In the genomic region with DNA sequence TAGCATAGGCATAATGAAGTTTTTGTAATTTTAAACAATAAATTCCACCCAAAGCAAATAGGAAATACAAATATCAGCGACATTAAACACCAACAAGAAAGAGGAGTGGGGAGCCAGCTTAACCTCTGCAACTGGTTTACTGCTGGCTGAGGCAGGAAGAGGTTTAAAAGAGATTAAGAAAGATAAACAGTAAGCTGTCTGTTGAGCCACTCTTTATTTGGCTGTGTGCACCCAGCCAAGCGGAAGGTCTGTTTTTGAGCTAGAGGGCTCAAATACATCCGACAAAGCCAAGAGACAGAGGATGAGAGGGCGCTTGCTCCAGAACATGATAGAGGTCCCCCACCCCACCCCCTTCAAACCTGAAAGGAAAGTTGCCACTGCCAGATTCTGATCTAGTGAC, we compare ENCODE assay signal across 11 cellular contexts.
DNase-seq lines count a peak whose midpoint lies in the region; ATAC-seq and TF ChIP-seq lines count a peak whose summit lies in the region.
"Had no signal": no experiment of that assay in that cellular context is flagged by ENCODE, and none has a peak within 500 bp of the region (broad histone marks: within the 10 kb centered on the region; RNA-seq: fewer than 3 reads in every experiment).

No MANE protein-coding gene starts in this region.

- no peak for TF ChIP-seq CTCF in BE2C (IDR thresholded peaks at IDR 0.05; ENCODE audit: low read depth, low read length)
- TF ChIP-seq CTCF in IMR-90 (conservative IDR thresholded peaks at IDR 0.05; ENCODE audit: low read depth, low read length) = no peak
- no peak for TF ChIP-seq CTCF in PC-9 (conservative IDR thresholded peaks at IDR 0.05)

- no peak overlapping the region for H2BK15ac ChIP-seq in IMR-90 (ENCODE audit: low read depth, low read length)

- H3K4ac ChIP-seq in IMR-90 (ENCODE audit: low read depth, low read length) = no peak overlapping the region

- no peak overlapping the region for H3K9ac ChIP-seq in IMR-90 (ENCODE audit: low read depth, low read length)
- H3K9ac ChIP-seq: parathyroid adenoma had no signal

- H3K4me3 ChIP-seq in BE2C (ENCODE audit: low read depth, low read length) (peak overlapping the region; percentile 2; the same call in 1 of the 2 replicates), IMR-90 (ENCODE audit: insufficient read depth, low read depth, low read length) (no peak overlapping the region), PC-9 (no peak overlapping the region)
- H3K4me3 ChIP-seq: cardiac muscle cell had no signal

- dilution Hi-C loops in IMR-90 (cut with HindIII; ENCODE audit: low sequenced_read_pairs, unreplicated experiment) = no loop called here

- no peak overlapping the region for H3K18ac ChIP-seq in IMR-90 (ENCODE audit: low read depth, low read length)

- no peak overlapping the region for H2AK9ac ChIP-seq in IMR-90 (replicated peaks; ENCODE audit: low read depth, low read length, poor library complexity)

- H3K9me3 ChIP-seq in BE2C (no peaks in the 10 kb centered on the region), IMR-90 (ENCODE audit: control insufficient read depth, insufficient read depth, low read length) (no peaks in the 10 kb centered on the region), PC-9 (ENCODE audit: insufficient read depth, low read depth) (no peaks in the 10 kb centered on the region)

- H4K5ac ChIP-seq in IMR-90 (ENCODE audit: low read depth, low read length) = no peak overlapping the region

- DNase-seq in BE2C (peak; percentile 81), IMR-90 (peak; percentile 10), PC-9 (peak in 1 of 2 experiments; percentile 37), foreskin melanocyte (peak; percentile 71), GM03348 (ENCODE audit: low spot score) (no peak)
- no peak for DNase-seq in activated T-helper 1 cell treated with anti-CD3 and anti-CD28 coated beads, Interleukin-12 subunit alpha, Interleukin-12 subunit beta, Interleukin-2, Interleukin-4 antibody, amounts not matched to agents 30 ng/mL and 10 ng/mL and 1 ng/mL, durations not matched to agents 14 hours and 24 hours and 36 hours (ENCODE audit: low spot score)
- DNase-seq: NCI-H226 had no signal

- no peak overlapping the region for H3K56ac ChIP-seq in IMR-90 (ENCODE audit: extremely low read depth, insufficient read depth, low read length)

- no peak overlapping the region for H3K27ac Mint-ChIP-seq in activated T-helper 1 cell treated with anti-CD3 and anti-CD28 coated beads, Interleukin-12 subunit alpha, Interleukin-12 subunit beta, Interleukin-2, Interleukin-4 antibody, amounts not matched to agents 30 ng/mL and 10 ng/mL and 1 ng/mL, durations not matched to agents 14 hours and 24 hours and 36 hours

- no peak overlapping the region for H2BK20ac ChIP-seq in IMR-90 (ENCODE audit: low read depth, low read length)

- no peak overlapping the region for H4K91ac ChIP-seq in IMR-90 (ENCODE audit: insufficient read depth, low read depth, low read length)

- no peak for TF ChIP-seq RAD21 in IMR-90 (IDR thresholded peaks at IDR 0.05; ENCODE audit: low read length)

- WGBS in IMR-90 (ENCODE audit: extremely low coverage in 2 of 2, insufficient read length in 1 of 2), 2 experiments = no CpG with 5 or more reads among the region's 4 CpGs

- H3K9me1 ChIP-seq in IMR-90 (ENCODE audit: insufficient read depth, low read length) = peaks cover 4% of the 10 kb centered on the region; the same call in 1 of the 2 replicates

- no peak overlapping the region for H4K8ac ChIP-seq in IMR-90 (ENCODE audit: low read depth in 2 of 2, low read length in 2 of 2)

- H3K36me3 Mint-ChIP-seq in activated T-helper 1 cell treated with anti-CD3 and anti-CD28 coated beads, Interleukin-12 subunit alpha, Interleukin-12 subunit beta, Interleukin-2, Interleukin-4 antibody, amounts not matched to agents 30 ng/mL and 10 ng/mL and 1 ng/mL, durations not matched to agents 14 hours and 24 hours and 36 hours (ENCODE audit: low read depth) = no peaks in the 10 kb centered on the region

- no peaks in the 10 kb centered on the region; the same call in 1 of the 2 replicates for H3K36me3 ChIP-seq in BE2C
- no peaks in the 10 kb centered on the region for H3K36me3 ChIP-seq in IMR-90 (ENCODE audit: control insufficient read depth, insufficient read depth, low read length)
- no peaks in the 10 kb centered on the region for H3K36me3 ChIP-seq in PC-9 (ENCODE audit: low read depth)
- H3K36me3 ChIP-seq: cardiac muscle cell had no signal

- CTCF ChIA-PET in IMR-90 (lab: Yijun Ruan, JAX) (no interaction called here), PC-9 (lab: Charles Lee) (no interaction called here)

- H2BK120ac ChIP-seq in IMR-90 (ENCODE audit: low read depth, low read length) = no peak overlapping the region

- H3K79me1 ChIP-seq in IMR-90 (ENCODE audit: low read depth in 1 of 2, low read length in 2 of 2) = no peaks in the 10 kb centered on the region; a peak in 1 of 4 replicates

- H3K27ac ChIP-seq in IMR-90 (ENCODE audit: insufficient read depth, low read length) (no peak overlapping the region), PC-9 (no peak overlapping the region)
- H3K27ac ChIP-seq: cardiac muscle cell, parathyroid adenoma had no signal

- H3K4me1 ChIP-seq in BE2C (peaks cover 42% of the 10 kb centered on the region), IMR-90 (ENCODE audit: control insufficient read depth, insufficient read depth, low read length) (no peaks in the 10 kb centered on the region), PC-9 (replicated peaks; ENCODE audit: insufficient read depth) (peaks cover 6% of the 10 kb centered on the region; the same call in 1 of the 2 replicates)
- H3K4me1 ChIP-seq: parathyroid adenoma had no signal

- peaks cover 15% of the 10 kb centered on the region for H3K27me3 Mint-ChIP-seq in activated T-helper 1 cell treated with anti-CD3 and anti-CD28 coated beads, Interleukin-12 subunit alpha, Interleukin-12 subunit beta, Interleukin-2, Interleukin-4 antibody, amounts not matched to agents 30 ng/mL and 10 ng/mL and 1 ng/mL, durations not matched to agents 14 hours and 24 hours and 36 hours (ENCODE audit: insufficient read depth)

- H3K9me2 ChIP-seq in PC-9 (ENCODE audit: insufficient read depth) = no peaks in the 10 kb centered on the region

- no peak overlapping the region for H3K14ac ChIP-seq in IMR-90 (replicated peaks; ENCODE audit: low read depth, low read length)

- POLR2A ChIA-PET in IMR-90 (lab: Charles Lee; ENCODE audit: unreplicated experiment) (no interaction called here), PC-9 (lab: Charles Lee; ENCODE audit: unreplicated experiment) (no interaction called here)

- H3K27me3 ChIP-seq in BE2C (no peaks in the 10 kb centered on the region), IMR-90 (ENCODE audit: control insufficient read depth, insufficient read depth, low read length) (no peaks in the 10 kb centered on the region), PC-9 (ENCODE audit: insufficient read depth, low read depth) (no peaks in the 10 kb centered on the region)
- H3K27me3 ChIP-seq: cardiac muscle cell had no signal

- BruUV-seq in IMR-90 (replicated peaks; lab: Mats Ljungman, UMichigan) = no TSS peak
- no TSS peak for BruUV-seq in PC-9 (replicated peaks; lab: Mats Ljungman, UMichigan)

- H3K23ac ChIP-seq in IMR-90 (ENCODE audit: low read depth, low read length) = no peak overlapping the region

- in situ Hi-C loops in IMR-90 (cut with MboI; ENCODE audit: low sequenced_read_pairs) = no loop called here

- no peak for TF ChIP-seq POLR2A in IMR-90 (IDR thresholded peaks at IDR 0.05; ENCODE audit: low read depth, low read length)

- H3F3A ChIP-seq in PC-9 (ENCODE audit: insufficient read depth, low read depth) = no peaks in the 10 kb centered on the region

- H3K4me1 Mint-ChIP-seq in activated T-helper 1 cell treated with anti-CD3 and anti-CD28 coated beads, Interleukin-12 subunit alpha, Interleukin-12 subunit beta, Interleukin-2, Interleukin-4 antibody, amounts not matched to agents 30 ng/mL and 10 ng/mL and 1 ng/mL, durations not matched to agents 14 hours and 24 hours and 36 hours (ENCODE audit: low read depth) = peaks cover 33% of the 10 kb centered on the region

- H3K79me2 ChIP-seq in PC-9 (ENCODE audit: low read depth) = no peaks in the 10 kb centered on the region
- H3K79me2 ChIP-seq: parathyroid adenoma had no signal

- H3K9me3 Mint-ChIP-seq in activated T-helper 1 cell treated with anti-CD3 and anti-CD28 coated beads, Interleukin-12 subunit alpha, Interleukin-12 subunit beta, Interleukin-2, Interleukin-4 antibody, amounts not matched to agents 30 ng/mL and 10 ng/mL and 1 ng/mL, durations not matched to agents 14 hours and 24 hours and 36 hours = no peaks in the 10 kb centered on the region

- H3K4me2 ChIP-seq in IMR-90 (ENCODE audit: low read depth, low read length) (no peak overlapping the region), PC-9 (peak overlapping the region; percentile 0)

- intact Hi-C loops in IMR-90 (cut with micrococcal nuclease) = no loop called here
- intact Hi-C loops in PC-9 (cut with micrococcal nuclease; ENCODE audit: unreplicated experiment) = no loop called here
- intact Hi-C loops in activated T-helper 1 cell treated with anti-CD3 and anti-CD28 coated beads, Interleukin-12 subunit alpha, Interleukin-12 subunit beta, Interleukin-2, Interleukin-4 antibody, amounts not matched to agents 30 ng/mL and 10 ng/mL and 1 ng/mL, durations not matched to agents 14 hours and 24 hours and 36 hours (cut with micrococcal nuclease) = loop anchor here (5.0 kb wide), 2 partner anchors 300 to 680 kb away; a partner anchor contains a TSS

- H2AK5ac ChIP-seq in IMR-90 (ENCODE audit: low read depth, low read length) = no peak overlapping the region

- ATAC-seq in IMR-90 (ENCODE audit: low read depth) = peak; percentile 56; the same call in 1 of the 2 replicates
- no peak for ATAC-seq in GM18858 (IDR thresholded peaks at IDR 0.05; ENCODE audit: unreplicated experiment)
- no peak for ATAC-seq in GM21786 (IDR thresholded peaks at IDR 0.05; ENCODE audit: unreplicated experiment)

- no peaks in the 10 kb centered on the region for H4K20me1 ChIP-seq in IMR-90 (ENCODE audit: insufficient read depth, low read length)
- H4K20me1 ChIP-seq in PC-9 (ENCODE audit: insufficient read depth) = no peaks in the 10 kb centered on the region; the same call in 1 of the 2 replicates

- no peak overlapping the region for H3K4me3 Mint-ChIP-seq in activated T-helper 1 cell treated with anti-CD3 and anti-CD28 coated beads, Interleukin-12 subunit alpha, Interleukin-12 subunit beta, Interleukin-2, Interleukin-4 antibody, amounts not matched to agents 30 ng/mL and 10 ng/mL and 1 ng/mL, durations not matched to agents 14 hours and 24 hours and 36 hours

- H2AFZ ChIP-seq in IMR-90 (replicated peaks; ENCODE audit: low read length, poor library complexity) (no peak overlapping the region), PC-9 (no peak overlapping the region)
- H2AFZ ChIP-seq: parathyroid adenoma had no signal

- H2BK5ac ChIP-seq in IMR-90 (ENCODE audit: low read depth, low read length, poor library complexity, severe bottlenecking) = no peak overlapping the region

TF ChIP-seq in IMR-90, 13 proteins besides CTCF, POLR2A, EP300 and RAD21 (continues in another document):
- TF ChIP-seq SMC3 (IDR thresholded peaks at IDR 0.05; ENCODE audit: low read depth, low read length) = no peak
- no peak for TF ChIP-seq BHLHE40 (IDR thresholded peaks at IDR 0.05; ENCODE audit: low read depth, low read length)
- TF ChIP-seq MAZ (IDR thresholded peaks at IDR 0.05; ENCODE audit: borderline replicate concordance, low read depth, low read length) = no peak
- no peak for TF ChIP-seq FOS (IDR thresholded peaks at IDR 0.05; ENCODE audit: low read depth, low read length)
- no peak for TF ChIP-seq MXI1 (IDR thresholded peaks at IDR 0.05; ENCODE audit: borderline replicate concordance, low read depth, low read length)

Comparison
In these comparisons a context has a peak if more than half of its experiments do, and no peak if none do; other contexts are left out.
1. DNase-seq: peak in BE2C (single experiment), IMR-90 (single experiment) and foreskin melanocyte (single experiment); none in activated T-helper 1 cell treated with anti-CD3 and anti-CD28 coated beads, Interleukin-12 subunit alpha, Interleukin-12 subunit beta, Interleukin-2, Interleukin-4 antibody, amounts not matched to agents 30 ng/mL and 10 ng/mL and 1 ng/mL, durations not matched to agents 14 hours and 24 hours and 36 hours (single experiment) and GM03348 (single experiment).